In genomic region chr14:101358726-101359125, GRCh38 we compare ENCODE assay signal across 17 cellular contexts.
DNase-seq lines count a peak whose midpoint lies in the region; ATAC-seq, FAIRE-seq and TF ChIP-seq lines count a peak whose summit lies in the region.
"Had no signal": no experiment of that assay in that cellular context is flagged by ENCODE, and none has a peak within 500 bp of the region (broad histone marks: within the 10 kb centered on the region; RNA-seq: fewer than 3 reads in every experiment).

No MANE protein-coding gene starts in this region.

- TF ChIP-seq EP300 in suprapubic skin (IDR thresholded peaks at IDR 0.05) = no peak
- TF ChIP-seq EP300 in HepG2 (IDR thresholded peaks at IDR 0.05; ENCODE audit: low read depth in 2 of 2, low read length in 2 of 2) = no peak
- no peak for TF ChIP-seq EP300 in HepG2 (CRISPR knock-in tag; IDR thresholded peaks at IDR 0.05; ENCODE audit: borderline replicate concordance)

- H3K36me3 ChIP-seq in colonic mucosa (no peaks in the 10 kb centered on the region), suprapubic skin (no peaks in the 10 kb centered on the region), HepG2 (replicated peaks in 1 of 2; ENCODE audit: control insufficient read depth in 1 of 2, insufficient read depth in 2 of 2, low read length in 2 of 2) (no peaks in the 10 kb centered on the region)

- no peaks in the 10 kb centered on the region for H4K20me1 ChIP-seq in HepG2 (ENCODE audit: insufficient read depth, low read length)

- POLR2A ChIA-PET in HepG2 (lab: Yijun Ruan, JAX) = no interaction called here

- H3K27me3 ChIP-seq in colonic mucosa (no peaks in the 10 kb centered on the region), suprapubic skin (no peaks in the 10 kb centered on the region), HepG2 (ENCODE audit: control insufficient read depth in 1 of 2, insufficient read depth in 2 of 2, low read length in 2 of 2) (peaks cover 6 to 61% of the 10 kb centered on the region in 2 experiments; a peak in 4 of 5 replicates)

- intact Hi-C loops in colonic mucosa (cut with DNase I) (no loop called here), HepG2 (cut with micrococcal nuclease; ENCODE audit: unreplicated experiment) (no loop called here)

- H3K4me1 ChIP-seq in colonic mucosa (no peaks in the 10 kb centered on the region), suprapubic skin (peaks cover 7% of the 10 kb centered on the region), HepG2 (ENCODE audit: insufficient read depth, low read length) (peaks cover 21% of the 10 kb centered on the region)
- H3K4me1 ChIP-seq: Caco-2, parathyroid adenoma had no signal

- H3K36me3 Mint-ChIP-seq in naive B cell = peaks cover 12 to 39% of the 10 kb centered on the region in 2 donors
- H3K36me3 Mint-ChIP-seq: activated naive CD8-positive, alpha-beta T cell treated with anti-CD3 and anti-CD28 coated beads, Interleukin-2, amount 10 ng/mL, durations not matched to agents 7 days and 5 days had no signal

- CTCF ChIA-PET in HepG2 (lab: Yijun Ruan, JAX; ENCODE audit: low intra/inter-chr PET ratio, low total read pairs) = no interaction called here

- H3K4me1 Mint-ChIP-seq in naive B cell = peaks cover 56 to 69% (median 56%) of the 10 kb centered on the region in 3 donors

- H3K27me3 Mint-ChIP-seq in naive B cell = peaks cover 6 to 31% (median 12%) of the 10 kb centered on the region in 3 donors

- FAIRE-seq in HepG2 (lab: Jason Lieb, UNC) = no peak
- FAIRE-seq: HTR-8/SVneo, TTC549, urothelium cell line had no signal

- in situ Hi-C loops in HepG2 (cut with HindIII; ENCODE audit: extremely low pct_ligation_motif_present, low pct_unique_long_range_greater_than_20kb) = no loop called here

- H3K9me3 Mint-ChIP-seq in naive B cell = peaks cover 14 to 24% (median 18%) of the 10 kb centered on the region in 7 donors

- H3K4me3 Mint-ChIP-seq in naive B cell = peak overlapping the region in 7 of 8 donors; percentile 47 to 89 (median 66)
- H3K4me3 Mint-ChIP-seq: activated naive CD8-positive, alpha-beta T cell treated with anti-CD3 and anti-CD28 coated beads, Interleukin-2, amount 10 ng/mL, durations not matched to agents 7 days and 5 days had no signal

- TF ChIP-seq POLR2A in suprapubic skin (IDR thresholded peaks at IDR 0.05) (no peak), HepG2 (IDR thresholded peaks at IDR 0.05; ENCODE audit: insufficient read depth in 1 of 2, low read depth in 2 of 2, low read length in 2 of 2) (no peak)

- no peak overlapping the region for H3K9ac ChIP-seq in colonic mucosa (ENCODE audit: low read depth in 2 of 2, low read length in 2 of 2)
- no peak overlapping the region for H3K9ac ChIP-seq in HepG2 (ENCODE audit: insufficient read depth, low read depth, low read length)
- H3K9ac ChIP-seq: parathyroid adenoma had no signal

- ATAC-seq in naive B cell (ENCODE audit: low read depth in 2 of 2) = no peak
- no peak for ATAC-seq in HG02798 (IDR thresholded peaks at IDR 0.05; ENCODE audit: poor library complexity, unreplicated experiment)
- ATAC-seq in HepG2 = no peak
- no peak for ATAC-seq in GM21576 (IDR thresholded peaks at IDR 0.05; ENCODE audit: unreplicated experiment)

- BruUV-seq in HepG2 (replicated peaks; lab: Mats Ljungman, UMichigan) = no TSS peak

- TF ChIP-seq RAD21 in HepG2 (CRISPR knock-in tag; IDR thresholded peaks at IDR 0.05) = no peak

- H2AFZ ChIP-seq in HepG2 (ENCODE audit: low read length) = no peak overlapping the region
- H2AFZ ChIP-seq: parathyroid adenoma had no signal

- H3K9me3 ChIP-seq in colonic mucosa = no peaks in the 10 kb centered on the region
- H3K9me3 ChIP-seq in suprapubic skin = peaks cover 3% of the 10 kb centered on the region
- H3K9me3 ChIP-seq in HepG2 (ENCODE audit: low read length) = no peaks in the 10 kb centered on the region

- H3K27ac ChIP-seq in C4-2B (peak overlapping the region; percentile 24), colonic mucosa (peak overlapping the region; percentile 57), suprapubic skin (peak overlapping the region; percentile 78), HepG2 (ENCODE audit: extremely low read length, insufficient read depth, low read length) (no peak overlapping the region)
- H3K27ac ChIP-seq: parathyroid adenoma had no signal

- peak overlapping the region in 4 of 6 donors; percentile 17 to 93 (median 72) for H3K27ac Mint-ChIP-seq in naive B cell
- H3K27ac Mint-ChIP-seq: activated naive CD8-positive, alpha-beta T cell treated with anti-CD3 and anti-CD28 coated beads, Interleukin-2, amount 10 ng/mL, durations not matched to agents 7 days and 5 days had no signal

- no peak overlapping the region for H3K4me2 ChIP-seq in HepG2 (ENCODE audit: low read depth, low read length)

- no peak for TF ChIP-seq CTCF in C4-2B (conservative IDR thresholded peaks at IDR 0.05)
- TF ChIP-seq CTCF in colonic mucosa (IDR thresholded peaks at IDR 0.05) = no peak
- no peak for TF ChIP-seq CTCF in suprapubic skin (IDR thresholded peaks at IDR 0.05)
- TF ChIP-seq CTCF in HepG2 (CRISPR knock-in tag; IDR thresholded peaks at IDR 0.05) = no peak

- WGBS in suprapubic skin = 80% methylated on average over 10 of the region's 10 CpGs
- 20% methylated on average over 10 of the region's 10 CpGs for WGBS in HepG2 (ENCODE audit: low lambda C conversion rate)

- no peak for DNase-seq in colonic mucosa
- DNase-seq in naive B cell = no peak
- DNase-seq in suprapubic skin (ENCODE audit: low spot score in 2 of 2) = no peak
- DNase-seq in activated gamma-delta T cell treated with Interleukin-2 at 50 U/mL for 16 hours = no peak
- no peak for DNase-seq in HepG2 (ENCODE audit: low spot score)
- DNase-seq: activated CD4-positive, alpha-beta T cell treated with anti-CD3 and anti-CD28 coated beads, Interleukin-2, amount 50 U/mL, for 1 hour; activated naive CD8-positive, alpha-beta T cell treated with anti-CD3 and anti-CD28 coated beads, Interleukin-2, amount 10 ng/mL, durations not matched to agents 7 days and 5 days; Caco-2; effector CD4-positive, alpha-beta T cell; NCI-H774 had no signal

- no peak overlapping the region for H3K4me3 ChIP-seq in colonic mucosa
- H3K4me3 ChIP-seq in suprapubic skin = no peak overlapping the region
- no peak overlapping the region for H3K4me3 ChIP-seq in HepG2 (replicated peaks in 1 of 3; ENCODE audit: insufficient read depth in 1 of 3, low read depth in 2 of 3, low read length in 3 of 3)

- H3K79me2 ChIP-seq in HepG2 (ENCODE audit: insufficient read depth, low read length) = no peaks in the 10 kb centered on the region
- H3K79me2 ChIP-seq: parathyroid adenoma had no signal

TF ChIP-seq in HepG2, 621 proteins besides CTCF, POLR2A, EP300 and RAD21:
- TF ChIP-seq SNAPC4 (CRISPR knock-in tag; IDR thresholded peaks at IDR 0.05) (no peak), HIVEP1 (CRISPR knock-in tag; IDR thresholded peaks at IDR 0.05) (no peak), FOSL2 (CRISPR knock-in tag; IDR thresholded peaks at IDR 0.05) (no peak), RELA (CRISPR knock-in tag; IDR thresholded peaks at IDR 0.05) (no peak), FOXA1 (IDR thresholded peaks at IDR 0.05) (no peak), FOXA1 (CRISPR knock-in tag; IDR thresholded peaks at IDR 0.05) (no peak)
